Comparison of ENCODE assay signal across 34 cellular contexts in the genomic region with DNA sequence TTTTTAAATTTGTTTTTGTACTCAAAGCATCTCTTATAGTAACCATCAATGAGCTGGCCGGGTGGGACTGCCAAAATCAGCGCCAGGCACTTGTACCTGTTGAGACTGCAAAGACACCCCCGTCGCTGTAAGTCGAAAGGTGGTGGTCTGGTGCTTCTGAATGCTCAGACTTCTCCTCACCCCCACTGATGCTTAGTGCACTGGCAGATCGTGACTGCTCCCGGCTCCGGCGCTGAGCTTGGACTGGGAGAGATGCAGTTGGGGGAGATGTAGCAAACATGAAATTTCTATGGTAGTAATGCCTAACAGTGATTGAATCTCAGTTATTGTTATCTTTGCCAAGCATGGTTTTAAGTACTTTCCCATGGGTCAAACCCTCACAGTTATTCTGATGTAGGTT.
"Had no signal": no experiment of that assay in that cellular context is flagged by ENCODE, and none has a peak within 500 bp of the region (broad histone marks: within the 10 kb centered on the region; RNA-seq: fewer than 3 reads in every experiment).

No MANE protein-coding gene starts in this region.

- H3K9me3 ChIP-seq: MG63 had no signal

- H3K4me3 ChIP-seq: MG63 had no signal

- H3K27ac ChIP-seq: KMS-11 had no signal

- H3K27me3 ChIP-seq: MG63 had no signal

- DNase-seq: Karpas-422, Kasumi-1, MG63, MM.1S, MV-4-11, NCI-H1048, NCI-H1092, NCI-H1092 treated with DMSO at 0.1 percent for 48 hours, NCI-H1105, NCI-H1105 treated with DMSO at 0.1 percent for 48 hours, NCI-H1417, NCI-H1417 treated with DMSO at 0.1 percent for 48 hours, NCI-H1436, NCI-H1436 treated with DMSO at 0.1 percent for 48 hours, NCI-H146, NCI-H1694, NCI-H1694 treated with DMSO at 0.1 percent for 48 hours, NCI-H187, NCI-H1930, NCI-H2029, NCI-H2029 treated with DMSO at 0.1 percent for 48 hours, NCI-H2081, NCI-H2081 treated with DMSO at 0.1 percent for 48 hours, NCI-H2107, NCI-H2171, NCI-H2171 treated with DMSO at 0.1 percent for 48 hours, NCI-H2227 treated with DMSO at 0.1 percent for 48 hours, NCI-H226, NCI-H345, NCI-H446, NCI-H446 treated with DMSO at 0.1 percent for 48 hours, NCI-H510A, NCI-H510A treated with DMSO at 0.1 percent for 48 hours had no signal

- H3K9ac ChIP-seq: KMS-11 had no signal

- H3K4me2 ChIP-seq: KMS-11 had no signal
